Comparison of ENCODE assay signal across 1 cellular context in the genomic region with DNA sequence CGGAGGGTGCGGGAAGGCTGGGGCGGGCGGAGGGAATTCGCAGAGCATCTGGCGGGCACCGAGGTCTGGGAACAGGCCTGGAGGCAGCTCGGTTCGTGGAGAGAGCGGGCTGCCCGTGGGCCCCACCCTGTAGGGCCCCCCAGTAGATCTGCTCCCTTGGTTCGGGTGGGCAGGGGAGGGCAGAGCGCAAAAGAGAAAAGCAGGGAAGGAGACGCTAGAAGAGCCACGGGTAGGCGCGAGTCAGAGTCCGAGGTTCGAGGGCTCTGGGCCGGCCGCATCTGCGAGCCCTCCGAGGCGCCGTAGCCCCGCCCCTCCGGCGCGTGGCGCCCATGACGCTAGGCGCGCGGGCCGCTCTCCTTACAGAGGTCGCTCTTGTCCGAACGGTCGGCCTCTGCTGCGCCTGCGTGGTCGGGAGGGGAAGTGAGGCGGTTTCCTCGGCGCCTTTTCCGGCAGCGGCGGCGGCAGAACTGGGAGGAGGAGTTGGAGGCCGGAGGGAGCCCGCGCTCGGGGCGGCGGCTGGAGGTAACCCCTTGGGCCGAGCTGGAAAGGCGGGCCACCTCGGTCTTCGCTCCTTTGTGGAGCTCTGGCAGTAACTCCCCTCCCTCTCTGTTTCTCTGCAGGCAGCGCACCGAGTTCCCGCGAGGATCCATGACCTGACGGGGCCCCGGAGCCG.
TF ChIP-seq lines count a peak whose summit lies in the region.

ARF6 (plus strand) TSS at position 447 of the 673 bp plus-strand sequence. CDS start 655 bp downstream, outside the sequence.

TF ChIP-seq in A549, 52 proteins besides CTCF, POLR2A, EP300 and RAD21 (continued from another document):
- TF ChIP-seq FOXS1 (CRISPR knock-in tag; IDR thresholded peaks at IDR 0.05) (no peak), HOXB13 (CRISPR knock-in tag; IDR thresholded peaks at IDR 0.05; ENCODE audit: low read depth) (no peak), RCOR1 (IDR thresholded peaks at IDR 0.05; ENCODE audit: low read depth, low read length) (no peak), GATA3 (IDR thresholded peaks at IDR 0.05; ENCODE audit: borderline replicate concordance) (no peak; the same call in 1 of the 2 replicates), POLR2AphosphoS2 (conservative IDR thresholded peaks at IDR 0.05; ENCODE audit: low read length) (no peak), CHD2 (IDR thresholded peaks at IDR 0.05; ENCODE audit: low read length, partially characterized antibody) (peak; percentile 57), HEYL (CRISPR knock-in tag; IDR thresholded peaks at IDR 0.05) (no peak), ATOH8 (CRISPR knock-in tag; IDR thresholded peaks at IDR 0.05; ENCODE audit: low read depth) (no peak), JUNB (IDR thresholded peaks at IDR 0.05) (no peak), CEBPB (IDR thresholded peaks at IDR 0.05) (no peak), BCL3 (IDR thresholded peaks at IDR 0.05) (peak; percentile 91), PHF8 (IDR thresholded peaks at IDR 0.05; ENCODE audit: borderline replicate concordance, low read depth) (peak; percentile 17; the same call in 1 of the 2 replicates), ELK1 (IDR thresholded peaks at IDR 0.05; ENCODE audit: low read depth, low read length) (no peak), KDM5A (IDR thresholded peaks at IDR 0.05) (peak; percentile 27; the same call in 1 of the 2 replicates), ZC3H11A (IDR thresholded peaks at IDR 0.05) (no peak), SMC3 (IDR thresholded peaks at IDR 0.05) (peak; percentile 46), NPAS2 (CRISPR knock-in tag; IDR thresholded peaks at IDR 0.05; ENCODE audit: borderline replicate concordance) (no peak), RFX5 (IDR thresholded peaks at IDR 0.05) (no peak), EHF (CRISPR knock-in tag; IDR thresholded peaks at IDR 0.05) (no peak), CBX8 (IDR thresholded peaks at IDR 0.05) (no peak)
- TF ChIP-seq, protein P1, sequence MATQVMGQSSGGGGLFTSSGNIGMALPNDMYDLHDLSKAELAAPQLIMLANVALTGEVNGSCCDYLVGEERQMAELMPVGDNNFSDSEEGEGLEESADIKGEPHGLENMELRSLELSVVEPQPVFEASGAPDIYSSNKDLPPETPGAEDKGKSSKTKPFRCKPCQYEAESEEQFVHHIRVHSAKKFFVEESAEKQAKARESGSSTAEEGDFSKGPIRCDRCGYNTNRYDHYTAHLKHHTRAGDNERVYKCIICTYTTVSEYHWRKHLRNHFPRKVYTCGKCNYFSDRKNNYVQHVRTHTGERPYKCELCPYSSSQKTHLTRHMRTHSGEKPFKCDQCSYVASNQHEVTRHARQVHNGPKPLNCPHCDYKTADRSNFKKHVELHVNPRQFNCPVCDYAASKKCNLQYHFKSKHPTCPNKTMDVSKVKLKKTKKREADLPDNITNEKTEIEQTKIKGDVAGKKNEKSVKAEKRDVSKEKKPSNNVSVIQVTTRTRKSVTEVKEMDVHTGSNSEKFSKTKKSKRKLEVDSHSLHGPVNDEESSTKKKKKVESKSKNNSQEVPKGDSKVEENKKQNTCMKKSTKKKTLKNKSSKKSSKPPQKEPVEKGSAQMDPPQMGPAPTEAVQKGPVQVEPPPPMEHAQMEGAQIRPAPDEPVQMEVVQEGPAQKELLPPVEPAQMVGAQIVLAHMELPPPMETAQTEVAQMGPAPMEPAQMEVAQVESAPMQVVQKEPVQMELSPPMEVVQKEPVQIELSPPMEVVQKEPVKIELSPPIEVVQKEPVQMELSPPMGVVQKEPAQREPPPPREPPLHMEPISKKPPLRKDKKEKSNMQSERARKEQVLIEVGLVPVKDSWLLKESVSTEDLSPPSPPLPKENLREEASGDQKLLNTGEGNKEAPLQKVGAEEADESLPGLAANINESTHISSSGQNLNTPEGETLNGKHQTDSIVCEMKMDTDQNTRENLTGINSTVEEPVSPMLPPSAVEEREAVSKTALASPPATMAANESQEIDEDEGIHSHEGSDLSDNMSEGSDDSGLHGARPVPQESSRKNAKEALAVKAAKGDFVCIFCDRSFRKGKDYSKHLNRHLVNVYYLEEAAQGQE (IDR thresholded peaks at IDR 0.05), result peak; percentile 46; the same call in 1 of the 2 replicates
- TF ChIP-seq, protein P2, sequence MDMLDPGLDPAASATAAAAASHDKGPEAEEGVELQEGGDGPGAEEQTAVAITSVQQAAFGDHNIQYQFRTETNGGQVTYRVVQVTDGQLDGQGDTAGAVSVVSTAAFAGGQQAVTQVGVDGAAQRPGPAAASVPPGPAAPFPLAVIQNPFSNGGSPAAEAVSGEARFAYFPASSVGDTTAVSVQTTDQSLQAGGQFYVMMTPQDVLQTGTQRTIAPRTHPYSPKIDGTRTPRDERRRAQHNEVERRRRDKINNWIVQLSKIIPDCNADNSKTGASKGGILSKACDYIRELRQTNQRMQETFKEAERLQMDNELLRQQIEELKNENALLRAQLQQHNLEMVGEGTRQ (IDR thresholded peaks at IDR 0.05), result no peak
- TF ChIP-seq, protein P3, sequence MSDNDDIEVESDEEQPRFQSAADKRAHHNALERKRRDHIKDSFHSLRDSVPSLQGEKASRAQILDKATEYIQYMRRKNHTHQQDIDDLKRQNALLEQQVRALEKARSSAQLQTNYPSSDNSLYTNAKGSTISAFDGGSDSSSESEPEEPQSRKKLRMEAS (IDR thresholded peaks at IDR 0.05), result peak; percentile 86
